1 cellular context compared by ENCODE assay signal in genomic region chr22:42257386-42257785, GRCh38.
TF ChIP-seq lines count a peak whose summit lies in the region.

No MANE protein-coding gene starts in this region.

TF ChIP-seq in IMR-90, 13 proteins besides CTCF, POLR2A, EP300 and RAD21 (continued from another document):
- no peak for TF ChIP-seq ELK1 (IDR thresholded peaks at IDR 0.05; ENCODE audit: borderline replicate concordance, low read depth, low read length)
- no peak for TF ChIP-seq RFX5 (IDR thresholded peaks at IDR 0.05; ENCODE audit: low read depth, low read length)
- no peak for TF ChIP-seq USF2 (IDR thresholded peaks at IDR 0.05; ENCODE audit: low read depth, low read length)
